Comparison of ENCODE assay signal across 9 cellular contexts in the genomic region with DNA sequence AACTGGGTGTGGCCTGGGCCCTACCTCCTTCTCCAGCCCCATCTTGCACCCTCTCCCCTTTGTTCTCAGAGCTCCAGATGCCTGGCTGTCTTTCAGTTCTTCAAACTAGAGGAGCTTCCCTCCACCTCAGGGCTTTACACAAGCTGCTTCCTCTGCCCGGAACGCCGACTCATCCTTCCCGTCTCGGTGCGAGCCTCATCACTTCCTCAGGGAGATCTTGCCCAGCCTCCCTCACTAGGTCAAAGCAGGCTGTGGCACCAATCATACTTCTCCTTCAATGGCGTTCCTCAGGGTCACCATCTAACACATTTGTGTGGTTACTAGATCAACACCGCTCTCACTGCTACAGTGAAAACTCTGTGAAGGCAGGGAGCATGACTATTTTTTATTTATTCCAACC. TPM values are rescaled to one million over a fixed set of nuclear protein-coding genes. Genes with fewer than 3 reads are reported as not detected.
A peak's percentile ranks its signal among the peaks of the same experiment; 100 is the strongest.
DNase-seq lines count a peak whose midpoint lies in the region; ATAC-seq and TF ChIP-seq lines count a peak whose summit lies in the region.
"Had no signal": no experiment of that assay in that cellular context is flagged by ENCODE, and none has a peak within 500 bp of the region (broad histone marks: within the 10 kb centered on the region; RNA-seq: fewer than 3 reads in every experiment).

No MANE protein-coding gene starts in this region.

- 72 to 82% methylated on average over 8 of the region's 8 CpGs for WGBS in thyroid gland, 2 donors

- no peaks in the 10 kb centered on the region for H3K27me3 Mint-ChIP-seq in activated B cell treated with CpG ODN at 0.5 μM for 24 hours
- no peaks in the 10 kb centered on the region for H3K27me3 Mint-ChIP-seq in stimulated activated naive CD8-positive, alpha-beta T cell treated with anti-CD3 and anti-CD28 coated beads, Interleukin-15, Interleukin-2, amounts not matched to agents 100 ng/mL and 50 ng/mL, for 24 hours
- H3K27me3 Mint-ChIP-seq in Caco-2 (ENCODE audit: insufficient read depth, unreplicated experiment), result no peaks in the 10 kb centered on the region

- H3K9ac ChIP-seq in MM.1S (ENCODE audit: low read length), result no peak overlapping the region

- H3K27ac ChIP-seq in MM.1S (ENCODE audit: low read length), result no peak overlapping the region
- peak overlapping the region in 1 of 3 donors; percentile 16 for H3K27ac ChIP-seq in thyroid gland

- no peaks in the 10 kb centered on the region for H3K36me3 ChIP-seq in MM.1S (replicated peaks; ENCODE audit: insufficient read depth, low read length)
- no peaks in the 10 kb centered on the region for H3K36me3 ChIP-seq in Caco-2 (ENCODE audit: control insufficient read depth, insufficient read depth, low read length)
- H3K36me3 ChIP-seq in thyroid gland, result no peaks in the 10 kb centered on the region

- no peaks in the 10 kb centered on the region for H3K36me3 Mint-ChIP-seq in activated B cell treated with CpG ODN at 0.5 μM for 24 hours (ENCODE audit: low read depth)
- no peaks in the 10 kb centered on the region for H3K36me3 Mint-ChIP-seq in stimulated activated naive CD8-positive, alpha-beta T cell treated with anti-CD3 and anti-CD28 coated beads, Interleukin-15, Interleukin-2, amounts not matched to agents 100 ng/mL and 50 ng/mL, for 24 hours (ENCODE audit: low read depth)
- H3K36me3 Mint-ChIP-seq in Caco-2 (ENCODE audit: insufficient read depth, unreplicated experiment), result no peaks in the 10 kb centered on the region

- no TSS peak for BruUV-seq in Caco-2 (replicated peaks; lab: Mats Ljungman, UMichigan)

- H3K9me2 ChIP-seq in MM.1S (replicated peaks; ENCODE audit: insufficient read depth, low read length), result no peaks in the 10 kb centered on the region

- H3K4me1 Mint-ChIP-seq in activated B cell treated with CpG ODN at 0.5 μM for 24 hours, result peaks cover 34% of the 10 kb centered on the region
- peaks cover 44% of the 10 kb centered on the region for H3K4me1 Mint-ChIP-seq in stimulated activated naive CD8-positive, alpha-beta T cell treated with anti-CD3 and anti-CD28 coated beads, Interleukin-15, Interleukin-2, amounts not matched to agents 100 ng/mL and 50 ng/mL, for 24 hours (ENCODE audit: low read depth)
- H3K4me1 Mint-ChIP-seq in Caco-2 (ENCODE audit: low read depth, unreplicated experiment), result peaks cover 29% of the 10 kb centered on the region

- no peak overlapping the region for H3K4me2 ChIP-seq in MM.1S (ENCODE audit: low read depth, low read length)

- H3K9me3 ChIP-seq in MM.1S (replicated peaks; ENCODE audit: insufficient read depth, low read length) (no peaks in the 10 kb centered on the region), Caco-2 (no peaks in the 10 kb centered on the region), thyroid gland (no peaks in the 10 kb centered on the region)

- H3K4me3 Mint-ChIP-seq in activated B cell treated with CpG ODN at 0.5 μM for 24 hours (no peak overlapping the region), Caco-2 (ENCODE audit: unreplicated experiment) (no peak overlapping the region)
- peak overlapping the region; percentile 5 for H3K4me3 Mint-ChIP-seq in stimulated activated naive CD8-positive, alpha-beta T cell treated with anti-CD3 and anti-CD28 coated beads, Interleukin-15, Interleukin-2, amounts not matched to agents 100 ng/mL and 50 ng/mL, for 24 hours

- intact Hi-C loops in activated B cell treated with CpG ODN at 0.5 μM for 24 hours (cut with micrococcal nuclease) (loop anchor here (2.0 kb wide), 1 partner anchor 383 kb away; no protein-coding TSS in a partner anchor), left ventricle myocardium superior (cut with micrococcal nuclease) (no loop called here), Caco-2 (cut with micrococcal nuclease; ENCODE audit: unreplicated experiment) (loop anchor here (10.0 kb wide), 1 partner anchor 379 kb away; no protein-coding TSS in a partner anchor), thyroid gland (cut with DNase I) (no loop called here)

- no peaks in the 10 kb centered on the region for H4K20me1 ChIP-seq in MM.1S (ENCODE audit: insufficient read depth, low read length)

- POLR2A ChIA-PET in activated B cell treated with CpG ODN at 0.5 μM for 24 hours (lab: Charles Lee), result interaction anchor here (1.0 kb wide), 1 partner anchor 114 kb away, joined by 3 read pairs; no protein-coding TSS in a partner anchor
- POLR2A ChIA-PET in Caco-2 (lab: Charles Lee), result no interaction called here

- no peak overlapping the region for H2AFZ ChIP-seq in MM.1S (ENCODE audit: low read length)

- ATAC-seq in activated B cell treated with CpG ODN at 0.5 μM for 24 hours (ENCODE audit: low read depth), result peak; percentile 14
- ATAC-seq in left ventricle myocardium superior, result peak; percentile 69
- no peak for ATAC-seq in activated CD4-positive, CD25-positive, alpha-beta regulatory T cell treated with anti-CD3 and anti-CD28 coated beads, Interleukin-2, amount 50 U/mL, for 24 hours

- DNase-seq in KG1 (lab: John Stamatoyannopoulos, UW) (peak; percentile 90), activated B cell treated with CpG ODN at 0.5 μM for 24 hours (no peak), left ventricle myocardium superior (peak; percentile 65), MM.1S (no peak), Caco-2 (no peak), thyroid gland (no peak)
- DNase-seq: cerebellar nuclear complex had no signal

- H3F3A ChIP-seq in MM.1S (ENCODE audit: insufficient read depth, low read length), result no peaks in the 10 kb centered on the region

- H3K4me3 ChIP-seq in MM.1S (ENCODE audit: low read length), result no peak overlapping the region
- no peak overlapping the region for H3K4me3 ChIP-seq in Caco-2 (ENCODE audit: low read depth, low read length)
- H3K4me3 ChIP-seq in thyroid gland (replicated peaks in 1 of 3), result no peak overlapping the region

- H3K4me1 ChIP-seq in MM.1S (ENCODE audit: low read length) (peaks cover 6% of the 10 kb centered on the region; the same call in 1 of the 2 replicates), Caco-2 (peaks cover 10% of the 10 kb centered on the region), thyroid gland (peaks cover 28 to 36% of the 10 kb centered on the region in 2 donors)

- H3K9me3 Mint-ChIP-seq in activated B cell treated with CpG ODN at 0.5 μM for 24 hours, result no peaks in the 10 kb centered on the region
- H3K9me3 Mint-ChIP-seq in stimulated activated naive CD8-positive, alpha-beta T cell treated with anti-CD3 and anti-CD28 coated beads, Interleukin-15, Interleukin-2, amounts not matched to agents 100 ng/mL and 50 ng/mL, for 24 hours, result no peaks in the 10 kb centered on the region
- no peaks in the 10 kb centered on the region for H3K9me3 Mint-ChIP-seq in Caco-2 (ENCODE audit: unreplicated experiment)

- CTCF ChIA-PET in activated B cell treated with CpG ODN at 0.5 μM for 24 hours (lab: Charles Lee) (no interaction called here), Caco-2 (lab: Charles Lee) (no interaction called here)

- TF ChIP-seq CTCF in activated B cell treated with CpG ODN at 0.5 μM for 24 hours (IDR thresholded peaks at IDR 0.05) (no peak), MM.1S (IDR thresholded peaks at IDR 0.05; ENCODE audit: low read length) (no peak), Caco-2 (IDR thresholded peaks at IDR 0.05; ENCODE audit: insufficient read depth in 1 of 2, low read depth in 1 of 2, low read length in 1 of 2, severe bottlenecking in 1 of 2, unreplicated experiment in 1 of 2) (no peak), thyroid gland (IDR thresholded peaks at IDR 0.05) (no peak)

- H3K27me3 ChIP-seq in MM.1S (replicated peaks; ENCODE audit: insufficient read depth, low read length) (no peaks in the 10 kb centered on the region), Caco-2 (replicated peaks; ENCODE audit: control insufficient read depth, insufficient read depth, low read length) (no peaks in the 10 kb centered on the region), thyroid gland (no peaks in the 10 kb centered on the region)

- TF ChIP-seq POLR2A in thyroid gland (IDR thresholded peaks at IDR 0.05), result no peak

- no peak overlapping the region for H3K27ac Mint-ChIP-seq in activated B cell treated with CpG ODN at 0.5 μM for 24 hours
- peak overlapping the region; percentile 12 for H3K27ac Mint-ChIP-seq in stimulated activated naive CD8-positive, alpha-beta T cell treated with anti-CD3 and anti-CD28 coated beads, Interleukin-15, Interleukin-2, amounts not matched to agents 100 ng/mL and 50 ng/mL, for 24 hours
- no peak overlapping the region for H3K27ac Mint-ChIP-seq in Caco-2 (ENCODE audit: unreplicated experiment)

- no peaks in the 10 kb centered on the region for H3K79me2 ChIP-seq in MM.1S (ENCODE audit: low read length)

RNA-seq across cellular contexts. Expression of gene ZSWIM6, which starts 56.2 kb away (rescaled TPM):
- total RNA-seq in activated B cell treated with CpG ODN at 0.5 μM for 24 hours, result 6.9 and 8.5 TPM in 2 replicates
- total RNA-seq in left ventricle myocardium superior, result 8.0 TPM
- total RNA-seq in Caco-2 (2022), result 10.0 and 10.7 TPM in 2 replicates
- 10 to 100 TPM; 11.8 to 20.1 (median 14.5) TPM for total RNA-seq in thyroid gland

Comparison
In these comparisons a context has a peak if more than half of its experiments do, and no peak if none do; other contexts are left out.
1. DNase-seq: peak in KG1 (single experiment) and left ventricle myocardium superior (single experiment); none in activated B cell treated with CpG ODN at 0.5 μM for 24 hours (single experiment), MM.1S (single experiment), Caco-2 (0 of 2) and thyroid gland (0 of 2).
2. ATAC-seq: peak in activated B cell treated with CpG ODN at 0.5 μM for 24 hours (single experiment) and left ventricle myocardium superior (single experiment); none in activated CD4-positive, CD25-positive, alpha-beta regulatory T cell treated with anti-CD3 and anti-CD28 coated beads, Interleukin-2, amount 50 U/mL, for 24 hours (0 of 2).
3. intact Hi-C loops: an anchor here in activated B cell treated with CpG ODN at 0.5 μM for 24 hours (2.0 kb wide) and Caco-2 (10.0 kb wide); none called in left ventricle myocardium superior and thyroid gland.